ENCODE assay signal across 13 cellular contexts in genomic region chr14:22546722-22547071, GRCh38. TPM values are rescaled to one million over a fixed set of nuclear protein-coding genes. Genes with fewer than 3 reads are reported as not detected.
A peak's percentile ranks its signal among the peaks of the same experiment; 100 is the strongest.
DNase-seq lines count a peak whose midpoint lies in the region; ATAC-seq and TF ChIP-seq lines count a peak whose summit lies in the region.
"Had no signal": no experiment of that assay in that cellular context is flagged by ENCODE, and none has a peak within 500 bp of the region (broad histone marks: within the 10 kb centered on the region; RNA-seq: fewer than 3 reads in every experiment).

No MANE protein-coding gene starts in this region.

- CTCF ChIA-PET in T-cell (lab: Charles Lee): interaction anchor here (0.7 to 2.9 kb wide), 6 partner anchors 9 to 346 kb away, joined by 3 to 12 read pairs (median 4); no protein-coding TSS in a partner anchor

- peaks cover 93% of the 10 kb centered on the region for H3K4me1 Mint-ChIP-seq in T-helper 1 cell treated with Interleukin-12 subunit alpha and Interleukin-12 subunit beta and Interleukin-4 antibody, amounts not matched to agents 30 μg/mL and 1 μg/mL, for 36 hours (ENCODE audit: low read depth)
- H3K4me1 Mint-ChIP-seq in T-cell: peaks cover 95 to 100% (median 98%) of the 10 kb centered on the region in 3 donors

- POLR2A ChIA-PET in T-cell (lab: Charles Lee): interaction anchor here (0.7 to 2.1 kb wide), 7 partner anchors 10 to 626 kb away, joined by 3 to 9 read pairs (median 3); no protein-coding TSS in a partner anchor

- TF ChIP-seq CTCF in fibroblast of lung (conservative IDR thresholded peaks at IDR 0.05 in 1 of 2, IDR thresholded peaks at IDR 0.05 in 1 of 2; ENCODE audit: low read depth in 1 of 2, low read length in 2 of 2): no peak
- TF ChIP-seq CTCF in smooth muscle cell (IDR thresholded peaks at IDR 0.05; ENCODE audit: borderline replicate concordance, insufficient read depth, poor library complexity, severe bottlenecking): no peak

- no peaks in the 10 kb centered on the region for H3K27me3 Mint-ChIP-seq in T-helper 1 cell treated with Interleukin-12 subunit alpha and Interleukin-12 subunit beta and Interleukin-4 antibody, amounts not matched to agents 30 μg/mL and 1 μg/mL, for 36 hours (ENCODE audit: low read depth)
- no peaks in the 10 kb centered on the region for H3K27me3 Mint-ChIP-seq in T-cell

- H3K36me3 Mint-ChIP-seq in T-helper 1 cell treated with Interleukin-12 subunit alpha and Interleukin-12 subunit beta and Interleukin-4 antibody, amounts not matched to agents 30 μg/mL and 1 μg/mL, for 36 hours (ENCODE audit: low read depth): peaks cover 94% of the 10 kb centered on the region
- H3K36me3 Mint-ChIP-seq in T-cell: peaks cover 90% of the 10 kb centered on the region

- peak overlapping the region; percentile 97 for H3K27ac Mint-ChIP-seq in T-helper 1 cell treated with Interleukin-12 subunit alpha and Interleukin-12 subunit beta and Interleukin-4 antibody, amounts not matched to agents 30 μg/mL and 1 μg/mL, for 36 hours
- H3K27ac Mint-ChIP-seq in T-cell: peak overlapping the region; percentile 98 to 99

- H3K4me3 Mint-ChIP-seq in T-helper 1 cell treated with Interleukin-12 subunit alpha and Interleukin-12 subunit beta and Interleukin-4 antibody, amounts not matched to agents 30 μg/mL and 1 μg/mL, for 36 hours: peak overlapping the region; percentile 83
- H3K4me3 Mint-ChIP-seq in T-cell: peak overlapping the region; percentile 72 to 86 (median 77)

- no peaks in the 10 kb centered on the region for H3K9me3 ChIP-seq in fibroblast of lung (ENCODE audit: control insufficient read depth, insufficient read depth, low read depth, low read length)
- no peaks in the 10 kb centered on the region for H3K9me3 ChIP-seq in smooth muscle cell (replicated peaks; ENCODE audit: low read depth)
- H3K9me3 ChIP-seq: body of pancreas had no signal

- H3K27me3 ChIP-seq in fibroblast of lung (ENCODE audit: control insufficient read depth, insufficient read depth, low read length) (no peaks in the 10 kb centered on the region), smooth muscle cell (ENCODE audit: low read depth) (no peaks in the 10 kb centered on the region)
- H3K27me3 ChIP-seq: body of pancreas had no signal

- WGBS in smooth muscle cell (ENCODE audit: low lambda C conversion rate): 95% methylated on average over 3 of the region's 3 CpGs

- H3K4me1 ChIP-seq in fibroblast of lung (ENCODE audit: control insufficient read depth, extremely low read depth, insufficient read depth, low read length): peaks cover 13% of the 10 kb centered on the region
- peaks cover 23% of the 10 kb centered on the region for H3K4me1 ChIP-seq in smooth muscle cell (ENCODE audit: low read depth)

- H3K27ac ChIP-seq in fibroblast of lung (ENCODE audit: insufficient read depth, low read length) (no peak overlapping the region), smooth muscle cell (ENCODE audit: low read depth) (peak overlapping the region; percentile 55)
- H3K27ac ChIP-seq: body of pancreas had no signal

- DNase-seq in T-helper 1 cell (no peak), T-cell (no peak), fibroblast of lung (ENCODE audit: low read depth in 2 of 2) (no peak), smooth muscle cell (lab: John Stamatoyannopoulos, UW; ENCODE audit: unreplicated experiment) (no peak), nucleus accumbens (lab: John Stamatoyannopoulos, UW) (no peak)
- DNase-seq: 8988T, body of pancreas, DMS79 treated with DMSO at 0.1 percent for 48 hours, NCI-H2171 treated with DMSO at 0.1 percent for 48 hours, RPMI8226 had no signal

- no peaks in the 10 kb centered on the region for H3K36me3 ChIP-seq in fibroblast of lung (ENCODE audit: control insufficient read depth, insufficient read depth, low read length)
- no peaks in the 10 kb centered on the region for H3K36me3 ChIP-seq in smooth muscle cell (ENCODE audit: low read depth)

- no peak overlapping the region for H2AFZ ChIP-seq in fibroblast of lung (ENCODE audit: low read length)
- H2AFZ ChIP-seq in smooth muscle cell (ENCODE audit: low read depth): no peak overlapping the region

- no peak overlapping the region for H3K9ac ChIP-seq in fibroblast of lung (ENCODE audit: insufficient read depth, low read length)
- no peak overlapping the region for H3K9ac ChIP-seq in smooth muscle cell (ENCODE audit: low read depth)

- H3K79me2 ChIP-seq in fibroblast of lung (ENCODE audit: control insufficient read depth, insufficient read depth, low read length): no peaks in the 10 kb centered on the region
- H3K79me2 ChIP-seq in smooth muscle cell (ENCODE audit: low read depth): no peaks in the 10 kb centered on the region

- ATAC-seq in T-cell (replicated peaks in 1 of 4) (no peak), HG03135 (IDR thresholded peaks at IDR 0.05; ENCODE audit: unreplicated experiment) (no peak), GM21447 (IDR thresholded peaks at IDR 0.05; ENCODE audit: unreplicated experiment) (no peak)
- ATAC-seq: body of pancreas had no signal

- H3K4me2 ChIP-seq in fibroblast of lung (ENCODE audit: extremely low read depth, insufficient read depth, low read length) (peak overlapping the region; percentile 29), smooth muscle cell (peak overlapping the region; percentile 35)

- H3K4me3 ChIP-seq in fibroblast of lung (replicated peaks in 1 of 4; ENCODE audit: control extremely low read depth in 1 of 4, insufficient read depth in 1 of 4, low read depth in 3 of 4, low read length in 4 of 4) (no peak overlapping the region), smooth muscle cell (no peak overlapping the region)
- H3K4me3 ChIP-seq: body of pancreas had no signal

- H4K20me1 ChIP-seq in fibroblast of lung (ENCODE audit: control insufficient read depth, extremely low read depth, insufficient read depth, low read length) (no peaks in the 10 kb centered on the region), smooth muscle cell (ENCODE audit: low read depth) (no peaks in the 10 kb centered on the region)

- H3F3A ChIP-seq in smooth muscle cell (ENCODE audit: low read depth): peaks cover 7% of the 10 kb centered on the region

- no peaks in the 10 kb centered on the region for H3K9me3 Mint-ChIP-seq in T-helper 1 cell treated with Interleukin-12 subunit alpha and Interleukin-12 subunit beta and Interleukin-4 antibody, amounts not matched to agents 30 μg/mL and 1 μg/mL, for 36 hours
- H3K9me3 Mint-ChIP-seq in T-cell: no peaks in the 10 kb centered on the region

RNA-seq across cellular contexts. Expression of gene DAD1, which starts 42.3 kb away (rescaled TPM):
- total RNA-seq in T-cell: 100 to 1,000 TPM in 4 of 5 donors, 10 to 100 TPM in 1; 80.9 to 127 (median 113) TPM
- 235 and 249 TPM in 2 replicates for total RNA-seq in fibroblast of lung
- polyA plus RNA-seq in fibroblast of lung: 623 and 651 TPM in 2 replicates
- polyA plus RNA-seq in fibroblast of lung (2012): 466 and 481 TPM in 2 replicates
- polyA minus RNA-seq in fibroblast of lung (ENCODE audit: low replicate concordance): 385 and 479 TPM in 2 replicates
- 473 and 533 TPM in 2 replicates for total RNA-seq in smooth muscle cell
- polyA plus RNA-seq in smooth muscle cell: 519 and 571 TPM in 2 replicates

RNA-seq across cellular contexts. Expression of gene ABHD4, which starts 51.4 kb away (rescaled TPM):
- total RNA-seq in T-cell: 10 to 100 TPM; 10.1 to 20.9 (median 17.3) TPM
- total RNA-seq in fibroblast of lung: 20.5 and 40.0 TPM in 2 replicates
- polyA plus RNA-seq in fibroblast of lung: 41.3 and 61.2 TPM in 2 replicates
- 33.5 and 68.1 TPM in 2 replicates for polyA plus RNA-seq in fibroblast of lung (2012)
- polyA minus RNA-seq in fibroblast of lung (ENCODE audit: low replicate concordance): 90.3 and 116 TPM in 2 replicates
- total RNA-seq in smooth muscle cell: 9.7 and 10.5 TPM in 2 replicates
- 13.9 and 24.1 TPM in 2 replicates for polyA plus RNA-seq in smooth muscle cell
